ENCODE assay signal across 16 cellular contexts in genomic region chr10:45408421-45409319, GRCh38. TPM values are rescaled to one million over a fixed set of nuclear protein-coding genes. Genes with fewer than 3 reads are reported as not detected.
DNase-seq lines count a peak whose midpoint lies in the region; ATAC-seq and TF ChIP-seq lines count a peak whose summit lies in the region.
"Had no signal": no experiment of that assay in that cellular context is flagged by ENCODE, and none has a peak within 500 bp of the region (broad histone marks: within the 10 kb centered on the region; RNA-seq: fewer than 3 reads in every experiment).

No MANE protein-coding gene starts in this region.

- no CpG with 5 or more reads among the region's 5 CpGs for WGBS in H9 (ENCODE audit: extremely low coverage, insufficient read length, low lambda C conversion rate)
- WGBS in mesendoderm (ENCODE audit: extremely low coverage, insufficient coverage, low lambda C conversion rate), result no CpG with 5 or more reads among the region's 5 CpGs

- H2AK5ac ChIP-seq in H9 (ENCODE audit: insufficient read length, low read length) (no peak overlapping the region), mesendoderm (ENCODE audit: low read length) (no peak overlapping the region)

- no peaks in the 10 kb centered on the region for H3K23me2 ChIP-seq in H9 (ENCODE audit: insufficient read length, low read depth, low read length, poor library complexity, severe bottlenecking)

- peaks cover 14 to 93% (median 56%) of the 10 kb centered on the region in 10 experiments for H3K4me1 ChIP-seq in BLaER1 treated with 17β-estradiol and CSF1 and Interleukin-3, amounts not matched to agents 10 nM and 100 nM
- H3K4me1 ChIP-seq in H9 (ENCODE audit: insufficient read depth, low read length), result peaks cover 6% of the 10 kb centered on the region; the same call in 1 of the 2 replicates
- peaks cover 6% of the 10 kb centered on the region for H3K4me1 ChIP-seq in mesendoderm (ENCODE audit: control insufficient read depth, low read depth, low read length)

- H3K4me3 ChIP-seq in BLaER1 treated with 17β-estradiol and CSF1 and Interleukin-3, amounts not matched to agents 10 nM and 100 nM, result no peak overlapping the region
- H3K4me3 ChIP-seq in mesendoderm (ENCODE audit: low read length), result no peak overlapping the region
- no peak overlapping the region for H3K4me3 ChIP-seq in H7 (ENCODE audit: insufficient read depth, low read depth, low read length)
- H3K4me3 ChIP-seq: cardiac muscle cell, GM12878 had no signal

- H4K20me1 ChIP-seq in BLaER1 treated with 17β-estradiol and CSF1 and Interleukin-3, amounts not matched to agents 10 nM and 100 nM, result peaks cover 0 to 8% (median 0%) of the 10 kb centered on the region in 11 experiments; a peak in 4 of 22 replicates
- H4K20me1 ChIP-seq in H9 (ENCODE audit: control insufficient read depth, insufficient read depth, insufficient read length), result no peaks in the 10 kb centered on the region

- H3K27me3 ChIP-seq in BLaER1 treated with 17β-estradiol and CSF1 and Interleukin-3, amounts not matched to agents 10 nM and 100 nM, result no peaks in the 10 kb centered on the region
- H3K27me3 ChIP-seq in H9 (ENCODE audit: insufficient read depth, low read length) (no peaks in the 10 kb centered on the region), mesendoderm (ENCODE audit: insufficient read depth, low read length, poor library complexity) (no peaks in the 10 kb centered on the region), H7 (ENCODE audit: control insufficient read depth, insufficient read depth, low read length) (no peaks in the 10 kb centered on the region)
- H3K27me3 ChIP-seq: cardiac muscle cell had no signal

- H3K9ac ChIP-seq in BLaER1 treated with 17β-estradiol and CSF1 and Interleukin-3, amounts not matched to agents 10 nM and 100 nM, result peak overlapping the region in 2 of 11 experiments; percentile 19 to 53; a peak in 2 of 22 replicates
- H3K9ac ChIP-seq in H9 (ENCODE audit: extremely low read depth, insufficient read length, low read length) (no peak overlapping the region), mesendoderm (ENCODE audit: low read length) (no peak overlapping the region)

- intact Hi-C loops in activated B cell treated with CpG ODN at 0.5 μM for 24 hours (cut with micrococcal nuclease), result no loop called here

- ATAC-seq in activated B cell treated with CpG ODN at 0.5 μM for 24 hours (ENCODE audit: low read depth) (no peak), GM21576 (IDR thresholded peaks at IDR 0.05; ENCODE audit: unreplicated experiment) (no peak)
- ATAC-seq: effector memory CD8-positive, alpha-beta T cell; GM12878; Right ventricle myocardium inferior had no signal

- peaks cover 16 to 94% (median 76%) of the 10 kb centered on the region in 11 experiments for H3K36me3 ChIP-seq in BLaER1 treated with 17β-estradiol and CSF1 and Interleukin-3, amounts not matched to agents 10 nM and 100 nM
- no peaks in the 10 kb centered on the region for H3K36me3 ChIP-seq in mesendoderm (ENCODE audit: control insufficient read depth, insufficient read depth, low read length)
- H3K36me3 ChIP-seq in H7 (replicated peaks; ENCODE audit: control insufficient read depth, insufficient read depth, low read length), result no peaks in the 10 kb centered on the region
- H3K36me3 ChIP-seq: cardiac muscle cell had no signal

- H3T11ph ChIP-seq in H9 (ENCODE audit: low read length), result no peak overlapping the region

- H3K4ac ChIP-seq in H9 (ENCODE audit: low read depth, low read length), result no peak overlapping the region
- H3K4ac ChIP-seq in mesendoderm (ENCODE audit: low read depth, low read length), result no peak overlapping the region

- H3K14ac ChIP-seq in H9 (ENCODE audit: insufficient read depth, low read length), result no peak overlapping the region

- H2BK15ac ChIP-seq in H9 (ENCODE audit: low read depth, low read length), result no peak overlapping the region
- H2BK15ac ChIP-seq in mesendoderm (replicated peaks; ENCODE audit: low read depth), result no peak overlapping the region

- POLR2A ChIA-PET in activated B cell treated with CpG ODN at 0.5 μM for 24 hours (lab: Charles Lee), result no interaction called here
- POLR2A ChIA-PET in activated CD4-positive, alpha-beta T cell treated with anti-CD3 and anti-CD28 coated beads, Interleukin-2, amount 10 ng/mL, durations not matched to agents 7 days and 5 days (lab: Charles Lee), result no interaction called here

- H3K9me3 ChIP-seq in BLaER1 treated with 17β-estradiol and CSF1 and Interleukin-3, amounts not matched to agents 10 nM and 100 nM (replicated peaks in 1 of 11), result peaks cover 0 to 43% (median 17%) of the 10 kb centered on the region in 11 experiments; a peak in 15 of 22 replicates
- H3K9me3 ChIP-seq in H9 (ENCODE audit: control insufficient read depth, low read depth, low read length), result no peaks in the 10 kb centered on the region

- H2BK5ac ChIP-seq in H9 (ENCODE audit: insufficient read length, low read length) (no peak overlapping the region), mesendoderm (ENCODE audit: low read length) (peak overlapping the region; percentile 23)

- no peak overlapping the region for H2BK120ac ChIP-seq in H9 (ENCODE audit: low read depth, low read length, poor library complexity, severe bottlenecking)
- H2BK120ac ChIP-seq in mesendoderm (ENCODE audit: low read depth, low read length), result no peak overlapping the region

- H3K27me3 Mint-ChIP-seq in H9 (ENCODE audit: low read depth), result peaks cover 5% of the 10 kb centered on the region; the same call in 1 of the 2 replicates
- no peaks in the 10 kb centered on the region for H3K27me3 Mint-ChIP-seq in activated B cell treated with CpG ODN at 0.5 μM for 24 hours
- H3K27me3 Mint-ChIP-seq in activated T-cell treated with anti-CD3 and anti-CD28 coated beads, Interleukin-2, amount 50 U/mL, for 24 hours, result peaks cover 23% of the 10 kb centered on the region
- H3K27me3 Mint-ChIP-seq in activated CD4-positive, alpha-beta T cell treated with anti-CD3 and anti-CD28 coated beads, Interleukin-2, amount 10 ng/mL, durations not matched to agents 7 days and 5 days, result peaks cover 57% of the 10 kb centered on the region

- H3K4me1 Mint-ChIP-seq in H9 (peaks cover 38 to 40% of the 10 kb centered on the region in 2 experiments), activated B cell treated with CpG ODN at 0.5 μM for 24 hours (peaks cover 42% of the 10 kb centered on the region)
- peaks cover 1% of the 10 kb centered on the region for H3K4me1 Mint-ChIP-seq in activated T-cell treated with anti-CD3 and anti-CD28 coated beads, Interleukin-2, amount 50 U/mL, for 24 hours (ENCODE audit: low read depth)
- H3K4me1 Mint-ChIP-seq in activated CD4-positive, alpha-beta T cell treated with anti-CD3 and anti-CD28 coated beads, Interleukin-2, amount 10 ng/mL, durations not matched to agents 7 days and 5 days, result peaks cover 11% of the 10 kb centered on the region

- no peak overlapping the region for H4K5ac ChIP-seq in H9 (ENCODE audit: insufficient read length, low read depth, low read length)
- no peak overlapping the region for H4K5ac ChIP-seq in mesendoderm (ENCODE audit: low read length)

- no peak for DNase-seq in H9
- DNase-seq in activated B cell treated with CpG ODN at 0.5 μM for 24 hours, result no peak
- DNase-seq in mesendoderm, result peak; percentile 78
- DNase-seq in H7, result no peak
- no peak for DNase-seq in activated T-cell treated with anti-CD3 and anti-CD28 coated beads, Interleukin-2, amount 50 U/mL, for 24 hours
- no peak for DNase-seq in activated CD4-positive, alpha-beta T cell treated with anti-CD3 and anti-CD28 coated beads, Interleukin-2, amount 10 ng/mL, durations not matched to agents 7 days and 5 days
- DNase-seq: effector memory CD8-positive, alpha-beta T cell; IMR-90; NCI-H1092; T-helper 2 cell had no signal

- H3K4me2 ChIP-seq in BLaER1 treated with 17β-estradiol and CSF1 and Interleukin-3, amounts not matched to agents 10 nM and 100 nM, result peak overlapping the region in 6 of 11 experiments; percentile 14 to 95 (median 77); a peak in 12 of 22 replicates
- H3K4me2 ChIP-seq in H9 (ENCODE audit: insufficient read depth, insufficient read length, low read length) (no peak overlapping the region), mesendoderm (ENCODE audit: low read length) (no peak overlapping the region)

- H3K4me3 Mint-ChIP-seq in H9, result no peak overlapping the region
- no peak overlapping the region for H3K4me3 Mint-ChIP-seq in activated B cell treated with CpG ODN at 0.5 μM for 24 hours
- no peak overlapping the region for H3K4me3 Mint-ChIP-seq in activated T-cell treated with anti-CD3 and anti-CD28 coated beads, Interleukin-2, amount 50 U/mL, for 24 hours
- H3K4me3 Mint-ChIP-seq in activated CD4-positive, alpha-beta T cell treated with anti-CD3 and anti-CD28 coated beads, Interleukin-2, amount 10 ng/mL, durations not matched to agents 7 days and 5 days, result no peak overlapping the region
- H3K4me3 Mint-ChIP-seq: effector memory CD8-positive, alpha-beta T cell had no signal

- H3K23ac ChIP-seq in H9 (ENCODE audit: insufficient read length, low read depth, low read length), result no peak overlapping the region
- H3K23ac ChIP-seq in mesendoderm (ENCODE audit: low read length), result no peak overlapping the region

- TF ChIP-seq CTCF in H9 (conservative IDR thresholded peaks at IDR 0.05), result no peak
- TF ChIP-seq CTCF in activated B cell treated with CpG ODN at 0.5 μM for 24 hours (IDR thresholded peaks at IDR 0.05), result no peak

- no peak overlapping the region for H3K56ac ChIP-seq in H9 (ENCODE audit: insufficient read length, low read depth, low read length)
- peak overlapping the region; percentile 17 for H3K56ac ChIP-seq in mesendoderm (ENCODE audit: low read length)

- no peak overlapping the region for H2AFZ ChIP-seq in H9 (ENCODE audit: low read length)

- H3K9me3 Mint-ChIP-seq in H9, result peaks cover 0 to 3% of the 10 kb centered on the region in 2 experiments; a peak in 1 of 5 replicates
- no peaks in the 10 kb centered on the region for H3K9me3 Mint-ChIP-seq in activated B cell treated with CpG ODN at 0.5 μM for 24 hours
- H3K9me3 Mint-ChIP-seq in activated T-cell treated with anti-CD3 and anti-CD28 coated beads, Interleukin-2, amount 50 U/mL, for 24 hours, result no peaks in the 10 kb centered on the region
- no peaks in the 10 kb centered on the region for H3K9me3 Mint-ChIP-seq in activated CD4-positive, alpha-beta T cell treated with anti-CD3 and anti-CD28 coated beads, Interleukin-2, amount 10 ng/mL, durations not matched to agents 7 days and 5 days
- H3K9me3 Mint-ChIP-seq: effector memory CD8-positive, alpha-beta T cell had no signal

- no peaks in the 10 kb centered on the region for H3K79me2 ChIP-seq in H9 (ENCODE audit: insufficient read depth, low read length)
- H3K79me2 ChIP-seq in mesendoderm (ENCODE audit: control insufficient read depth, insufficient read depth, low read length), result no peaks in the 10 kb centered on the region

- peak overlapping the region; percentile 4 for H2BK12ac ChIP-seq in H9 (ENCODE audit: insufficient read length, low read depth, low read length)

- H3K79me1 ChIP-seq in H9 (ENCODE audit: insufficient read depth, low read depth, low read length, poor library complexity, severe bottlenecking), result no peaks in the 10 kb centered on the region
- H3K79me1 ChIP-seq in mesendoderm (ENCODE audit: low read length), result no peaks in the 10 kb centered on the region

- no peak overlapping the region for H2BK20ac ChIP-seq in H9 (ENCODE audit: low read depth, low read length, poor library complexity, severe bottlenecking)

- H3K18ac ChIP-seq in H9 (ENCODE audit: insufficient read length, low read depth, low read length) (no peak overlapping the region), mesendoderm (ENCODE audit: low read length) (no peak overlapping the region)

- peak overlapping the region in 8 of 11 experiments; percentile 9 to 76 (median 34); a peak in 11 of 22 replicates for H3K27ac ChIP-seq in BLaER1 treated with 17β-estradiol and CSF1 and Interleukin-3, amounts not matched to agents 10 nM and 100 nM
- H3K27ac ChIP-seq in H9 (ENCODE audit: insufficient read length, low read depth, low read length), result no peak overlapping the region
- no peak overlapping the region for H3K27ac ChIP-seq in mesendoderm (ENCODE audit: low read depth, low read length)
- H3K27ac ChIP-seq: cardiac muscle cell had no signal

- H4K91ac ChIP-seq in H9 (ENCODE audit: insufficient read length, low read depth, low read length), result no peak overlapping the region

- H4K8ac ChIP-seq in H9 (replicated peaks; ENCODE audit: insufficient read length, low read depth, low read length) (no peak overlapping the region), mesendoderm (ENCODE audit: low read depth, low read length) (no peak overlapping the region)

- CTCF ChIA-PET in activated B cell treated with CpG ODN at 0.5 μM for 24 hours (lab: Charles Lee), result no interaction called here
- CTCF ChIA-PET in activated CD4-positive, alpha-beta T cell treated with anti-CD3 and anti-CD28 coated beads, Interleukin-2, amount 10 ng/mL, durations not matched to agents 7 days and 5 days (lab: Charles Lee), result interaction anchor here (1.1 kb wide), 1 partner anchor 12 kb away, joined by 4 read pairs; no protein-coding TSS in a partner anchor

- H3K27ac Mint-ChIP-seq in H9, result peak overlapping the region in 2 of 3 experiments; percentile 29 to 98; a peak in 3 of 7 replicates
- H3K27ac Mint-ChIP-seq in activated B cell treated with CpG ODN at 0.5 μM for 24 hours, result peak overlapping the region; percentile 77
- H3K27ac Mint-ChIP-seq in activated T-cell treated with anti-CD3 and anti-CD28 coated beads, Interleukin-2, amount 50 U/mL, for 24 hours, result no peak overlapping the region
- no peak overlapping the region for H3K27ac Mint-ChIP-seq in activated CD4-positive, alpha-beta T cell treated with anti-CD3 and anti-CD28 coated beads, Interleukin-2, amount 10 ng/mL, durations not matched to agents 7 days and 5 days

- H3K36me3 Mint-ChIP-seq in H9 (ENCODE audit: insufficient read depth in 1 of 3, low read depth in 3 of 3), result no peaks in the 10 kb centered on the region; a peak in 2 of 7 replicates
- peaks cover 81% of the 10 kb centered on the region for H3K36me3 Mint-ChIP-seq in activated B cell treated with CpG ODN at 0.5 μM for 24 hours (ENCODE audit: low read depth)
- no peaks in the 10 kb centered on the region for H3K36me3 Mint-ChIP-seq in activated T-cell treated with anti-CD3 and anti-CD28 coated beads, Interleukin-2, amount 50 U/mL, for 24 hours (ENCODE audit: low read depth)
- peaks cover 10% of the 10 kb centered on the region for H3K36me3 Mint-ChIP-seq in activated CD4-positive, alpha-beta T cell treated with anti-CD3 and anti-CD28 coated beads, Interleukin-2, amount 10 ng/mL, durations not matched to agents 7 days and 5 days (ENCODE audit: low read depth)

RNA-seq across cellular contexts. Expression of gene ALOX5, which starts 34.7 kb away (rescaled TPM):
- 3.2 and 3.7 TPM in 2 replicates for total RNA-seq in H9 (2021)
- total RNA-seq in activated B cell treated with CpG ODN at 0.5 μM for 24 hours, result 153 and 181 TPM in 2 replicates
- polyA plus RNA-seq in mesendoderm (2013, experiment 1 of 2), result 0.62 TPM
- polyA plus RNA-seq in mesendoderm (2013, experiment 2 of 2), result 0.43 TPM
- total RNA-seq in H7 (2014; rRNA removed; shearing (Covaris generic)), result 0.10 and 1.1 TPM in 2 replicates
- total RNA-seq in activated CD4-positive, alpha-beta T cell treated with anti-CD3 and anti-CD28 coated beads, Interleukin-2, amount 10 ng/mL, durations not matched to agents 7 days and 5 days, result 1 to 10 TPM; 6.7 to 9.0 TPM
- total RNA-seq: IMR-90 had no signal
- polyA plus RNA-seq: IMR-90, keratinocyte had no signal

Comparison
In these comparisons a context has a peak if more than half of its experiments do, and no peak if none do; other contexts are left out.
1. H3K27ac ChIP-seq: peak in BLaER1 treated with 17β-estradiol and CSF1 and Interleukin-3, amounts not matched to agents 10 nM and 100 nM (8 of 11); none in H9 (single experiment) and mesendoderm (single experiment).
2. H3K4me2 ChIP-seq: peak in BLaER1 treated with 17β-estradiol and CSF1 and Interleukin-3, amounts not matched to agents 10 nM and 100 nM (6 of 11); none in H9 (single experiment) and mesendoderm (single experiment).
3. H3K27ac Mint-ChIP-seq: peak in H9 (2 of 3) and activated B cell treated with CpG ODN at 0.5 μM for 24 hours (single experiment); none in activated T-cell treated with anti-CD3 and anti-CD28 coated beads, Interleukin-2, amount 50 U/mL, for 24 hours (single experiment) and activated CD4-positive, alpha-beta T cell treated with anti-CD3 and anti-CD28 coated beads, Interleukin-2, amount 10 ng/mL, durations not matched to agents 7 days and 5 days (single experiment).
4. RNA of gene ALOX5, which starts 34.7 kb away (total RNA-seq): 153 to 181 TPM in activated B cell treated with CpG ODN at 0.5 μM for 24 hours; 6.7 to 9.0 TPM in activated CD4-positive, alpha-beta T cell treated with anti-CD3 and anti-CD28 coated beads, Interleukin-2, amount 10 ng/mL, durations not matched to agents 7 days and 5 days, 3.2 to 3.7 TPM in H9 and 0.10 to 1.1 TPM in H7; every median in the first group is over 10 times any median in the second.